10 cellular contexts compared by ENCODE assay signal in genomic region chr5:3310551-3311340, GRCh38.
DNase-seq lines count a peak whose midpoint lies in the region; ATAC-seq and TF ChIP-seq lines count a peak whose summit lies in the region.
"Had no signal": no experiment of that assay in that cellular context is flagged by ENCODE, and none has a peak within 500 bp of the region (broad histone marks: within the 10 kb centered on the region; RNA-seq: fewer than 3 reads in every experiment).

No MANE protein-coding gene starts in this region.

- H3K27me3 ChIP-seq in esophagus (ENCODE audit: control insufficient read depth in 1 of 2, insufficient read depth in 2 of 2, low read length in 2 of 2): no peaks in the 10 kb centered on the region

- peak; percentile 85 for DNase-seq in DMS153 treated with DMSO at 0.1 percent for 48 hours (lab: John Stamatoyannopoulos, UW; ENCODE audit: unreplicated experiment)
- peak; percentile 98 for DNase-seq in NCI-H748 treated with DMSO at 0.1 percent for 48 hours (lab: John Stamatoyannopoulos, UW)
- peak in 40 of 56 donors; percentile 10 to 91 (median 42) for DNase-seq in nucleus accumbens (lab: John Stamatoyannopoulos, UW)
- no peak for DNase-seq in omental fat pad (ENCODE audit: low spot score)
- DNase-seq in Right ventricle myocardium superior: no peak
- DNase-seq: NCI-H1930 had no signal

- H3K4me3 ChIP-seq in esophagus (ENCODE audit: low read depth in 1 of 2, low read length in 2 of 2): no peak overlapping the region

- ATAC-seq in HG03097 (IDR thresholded peaks at IDR 0.05; ENCODE audit: low FRiP score, unreplicated experiment): no peak
- ATAC-seq in omental fat pad (ENCODE audit: low FRiP score): no peak
- no peak for ATAC-seq in GM21390 (IDR thresholded peaks at IDR 0.05; ENCODE audit: unreplicated experiment)
- no peak for ATAC-seq in Right ventricle myocardium superior (ENCODE audit: poor library complexity)

- peaks cover 6 to 9% of the 10 kb centered on the region in 2 donors for H3K9me3 ChIP-seq in esophagus (ENCODE audit: control insufficient read depth in 2 of 2, insufficient read depth in 1 of 2, low read depth in 1 of 2, low read length in 1 of 2)

- no peak for TF ChIP-seq CTCF in omental fat pad (IDR thresholded peaks at IDR 0.05)

- intact Hi-C loops in Right ventricle myocardium superior (cut with DNase I): no loop called here

- 44 to 54% methylated on average over 28 of the region's 28 CpGs for WGBS in esophagus, 2 donors

- H3K27ac ChIP-seq in esophagus (ENCODE audit: low read depth in 2 of 2, low read length in 1 of 2): peak overlapping the region; percentile 35 to 53
- H3K27ac ChIP-seq: C4-2B had no signal

- H3K36me3 ChIP-seq in esophagus (ENCODE audit: control insufficient read depth in 2 of 2, insufficient read depth in 2 of 2, low read length in 1 of 2): no peaks in the 10 kb centered on the region

- H3K4me1 ChIP-seq in esophagus (ENCODE audit: control insufficient read depth in 2 of 2, insufficient read depth in 2 of 2, low read length in 1 of 2): peaks cover 0 to 7% of the 10 kb centered on the region in 2 donors

Comparison
In these comparisons a context has a peak if more than half of its experiments do, and no peak if none do; other contexts are left out.
1. DNase-seq: peak in DMS153 treated with DMSO at 0.1 percent for 48 hours (single experiment), NCI-H748 treated with DMSO at 0.1 percent for 48 hours (single experiment) and nucleus accumbens (40 of 56); none in omental fat pad (single experiment) and Right ventricle myocardium superior (single experiment).